13 cellular contexts compared by ENCODE assay signal in genomic region chr20:16654858-16655257, GRCh38.
"Had no signal": no experiment of that assay in that cellular context is flagged by ENCODE, and none has a peak within 500 bp of the region (broad histone marks: within the 10 kb centered on the region; RNA-seq: fewer than 3 reads in every experiment).

No MANE protein-coding gene starts in this region.

- H3K79me2 ChIP-seq: parathyroid adenoma had no signal

- H3K9me3 ChIP-seq: testis had no signal

- H3K4me1 ChIP-seq: ascending aorta, parathyroid adenoma, spleen, testis had no signal

- DNase-seq: activated CD4-positive, alpha-beta T cell treated with anti-CD3 and anti-CD28 coated beads for 1 hour; activated CD4-positive, alpha-beta T cell treated with anti-CD3 and anti-CD28 coated beads, Interleukin-2, amount 50 U/mL, for 4 hours; activated gamma-delta T cell; activated T-cell treated with anti-CD3 and anti-CD28 coated beads, Interleukin-2, amount 50 U/mL, for 72 hours; erythroblast; spleen; stimulated activated CD4-positive, alpha-beta T cell treated with anti-CD3 and anti-CD28 coated beads, Interleukin-4, amount 100 ng/mL, for 4 hours; testis; WERI-Rb-1 had no signal

- H2AFZ ChIP-seq: parathyroid adenoma had no signal

- H3K36me3 ChIP-seq: ascending aorta, spleen, WERI-Rb-1 had no signal

- H3K27me3 ChIP-seq: ascending aorta, testis had no signal

- H3K27ac ChIP-seq: ascending aorta, coronary artery, parathyroid adenoma, spleen, testis, WERI-Rb-1 had no signal

- H3K4me3 ChIP-seq: ascending aorta, coronary artery, lung, spleen, testis had no signal
